1 cellular context compared by ENCODE assay signal in the genomic region with DNA sequence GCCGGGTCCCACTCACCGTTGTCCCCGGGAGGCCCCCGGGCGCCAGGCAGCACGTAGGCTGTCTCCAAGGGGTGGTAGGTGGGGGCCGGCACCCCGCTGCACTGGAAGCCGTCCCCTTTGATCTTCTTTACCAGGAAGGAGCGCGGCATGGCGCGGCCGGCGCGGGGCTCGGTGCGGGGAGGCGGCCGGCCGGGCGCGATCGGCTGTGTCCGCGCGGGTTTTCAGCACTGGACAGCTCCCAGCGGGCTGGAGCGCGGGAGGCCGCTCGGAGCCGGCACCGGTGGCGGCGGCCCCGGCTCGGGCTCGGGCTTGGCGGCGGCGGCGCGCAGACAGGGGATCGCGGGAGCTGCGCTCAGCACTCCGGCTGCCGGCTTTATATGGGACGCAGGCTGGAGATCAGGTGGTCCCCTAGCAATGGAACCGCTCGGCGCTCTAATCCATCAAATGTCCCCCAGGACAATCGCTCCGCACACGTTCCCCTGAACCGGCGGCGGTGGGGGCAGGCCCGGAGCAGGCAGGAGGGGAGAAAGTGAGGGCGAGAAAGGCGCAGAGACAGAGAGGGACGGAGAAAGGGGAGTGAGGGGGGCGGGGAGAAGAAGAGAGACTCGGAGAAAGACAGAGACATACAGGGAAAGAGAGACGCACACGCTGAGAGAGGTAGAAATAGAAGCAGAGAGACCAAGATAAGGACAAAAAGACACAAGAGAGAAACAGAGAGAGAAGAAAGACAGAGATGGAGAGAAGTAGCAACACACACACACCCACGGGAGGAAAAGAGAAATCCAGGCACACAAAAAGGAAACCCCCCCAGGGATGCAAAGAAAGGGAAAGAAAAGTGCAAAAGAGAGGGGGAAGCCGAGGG.
TF ChIP-seq lines count a peak whose summit lies in the region.

A gene (minus strand): TSS at position 350 of the 862 bp plus-strand sequence. CDS start 201 bp downstream, at position 149.

TF ChIP-seq in GM12878, 131 proteins besides CTCF, POLR2A, EP300 and RAD21 (continued from another document):
- TF ChIP-seq, protein P1, sequence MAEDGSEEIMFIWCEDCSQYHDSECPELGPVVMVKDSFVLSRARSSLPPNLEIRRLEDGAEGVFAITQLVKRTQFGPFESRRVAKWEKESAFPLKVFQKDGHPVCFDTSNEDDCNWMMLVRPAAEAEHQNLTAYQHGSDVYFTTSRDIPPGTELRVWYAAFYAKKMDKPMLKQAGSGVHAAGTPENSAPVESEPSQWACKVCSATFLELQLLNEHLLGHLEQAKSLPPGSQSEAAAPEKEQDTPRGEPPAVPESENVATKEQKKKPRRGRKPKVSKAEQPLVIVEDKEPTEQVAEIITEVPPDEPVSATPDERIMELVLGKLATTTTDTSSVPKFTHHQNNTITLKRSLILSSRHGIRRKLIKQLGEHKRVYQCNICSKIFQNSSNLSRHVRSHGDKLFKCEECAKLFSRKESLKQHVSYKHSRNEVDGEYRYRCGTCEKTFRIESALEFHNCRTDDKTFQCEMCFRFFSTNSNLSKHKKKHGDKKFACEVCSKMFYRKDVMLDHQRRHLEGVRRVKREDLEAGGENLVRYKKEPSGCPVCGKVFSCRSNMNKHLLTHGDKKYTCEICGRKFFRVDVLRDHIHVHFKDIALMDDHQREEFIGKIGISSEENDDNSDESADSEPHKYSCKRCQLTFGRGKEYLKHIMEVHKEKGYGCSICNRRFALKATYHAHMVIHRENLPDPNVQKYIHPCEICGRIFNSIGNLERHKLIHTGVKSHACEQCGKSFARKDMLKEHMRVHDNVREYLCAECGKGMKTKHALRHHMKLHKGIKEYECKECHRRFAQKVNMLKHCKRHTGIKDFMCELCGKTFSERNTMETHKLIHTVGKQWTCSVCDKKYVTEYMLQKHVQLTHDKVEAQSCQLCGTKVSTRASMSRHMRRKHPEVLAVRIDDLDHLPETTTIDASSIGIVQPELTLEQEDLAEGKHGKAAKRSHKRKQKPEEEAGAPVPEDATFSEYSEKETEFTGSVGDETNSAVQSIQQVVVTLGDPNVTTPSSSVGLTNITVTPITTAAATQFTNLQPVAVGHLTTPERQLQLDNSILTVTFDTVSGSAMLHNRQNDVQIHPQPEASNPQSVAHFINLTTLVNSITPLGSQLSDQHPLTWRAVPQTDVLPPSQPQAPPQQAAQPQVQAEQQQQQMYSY (CRISPR knock-in tag; IDR thresholded peaks at IDR 0.05) = no peak
- TF ChIP-seq STAT3 (IDR thresholded peaks at IDR 0.05; ENCODE audit: low read depth, low read length) (no peak), SUZ12 (IDR thresholded peaks at IDR 0.05; ENCODE audit: unreplicated experiment) (peak; percentile 51), YBX1 (IDR thresholded peaks at IDR 0.05) (no peak), RCOR1 (conservative IDR thresholded peaks at IDR 0.05; ENCODE audit: low read depth, low read length) (no peak), PAX8 (IDR thresholded peaks at IDR 0.05) (no peak), SIN3A (IDR thresholded peaks at IDR 0.05; ENCODE audit: low read depth, low read length) (no peak), HDGF (IDR thresholded peaks at IDR 0.05) (no peak), RB1 (IDR thresholded peaks at IDR 0.05; ENCODE audit: borderline replicate concordance) (peak; percentile 43; the same call in 1 of the 2 replicates)
- TF ChIP-seq, protein P2, sequence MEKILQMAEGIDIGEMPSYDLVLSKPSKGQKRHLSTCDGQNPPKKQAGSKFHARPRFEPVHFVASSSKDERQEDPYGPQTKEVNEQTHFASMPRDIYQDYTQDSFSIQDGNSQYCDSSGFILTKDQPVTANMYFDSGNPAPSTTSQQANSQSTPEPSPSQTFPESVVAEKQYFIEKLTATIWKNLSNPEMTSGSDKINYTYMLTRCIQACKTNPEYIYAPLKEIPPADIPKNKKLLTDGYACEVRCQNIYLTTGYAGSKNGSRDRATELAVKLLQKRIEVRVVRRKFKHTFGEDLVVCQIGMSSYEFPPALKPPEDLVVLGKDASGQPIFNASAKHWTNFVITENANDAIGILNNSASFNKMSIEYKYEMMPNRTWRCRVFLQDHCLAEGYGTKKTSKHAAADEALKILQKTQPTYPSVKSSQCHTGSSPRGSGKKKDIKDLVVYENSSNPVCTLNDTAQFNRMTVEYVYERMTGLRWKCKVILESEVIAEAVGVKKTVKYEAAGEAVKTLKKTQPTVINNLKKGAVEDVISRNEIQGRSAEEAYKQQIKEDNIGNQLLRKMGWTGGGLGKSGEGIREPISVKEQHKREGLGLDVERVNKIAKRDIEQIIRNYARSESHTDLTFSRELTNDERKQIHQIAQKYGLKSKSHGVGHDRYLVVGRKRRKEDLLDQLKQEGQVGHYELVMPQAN (conservative IDR thresholded peaks at IDR 0.05) = 0 out of 2 replicates have a peak, but pooled peaks have one; percentile 25
- TF ChIP-seq, protein P3, sequence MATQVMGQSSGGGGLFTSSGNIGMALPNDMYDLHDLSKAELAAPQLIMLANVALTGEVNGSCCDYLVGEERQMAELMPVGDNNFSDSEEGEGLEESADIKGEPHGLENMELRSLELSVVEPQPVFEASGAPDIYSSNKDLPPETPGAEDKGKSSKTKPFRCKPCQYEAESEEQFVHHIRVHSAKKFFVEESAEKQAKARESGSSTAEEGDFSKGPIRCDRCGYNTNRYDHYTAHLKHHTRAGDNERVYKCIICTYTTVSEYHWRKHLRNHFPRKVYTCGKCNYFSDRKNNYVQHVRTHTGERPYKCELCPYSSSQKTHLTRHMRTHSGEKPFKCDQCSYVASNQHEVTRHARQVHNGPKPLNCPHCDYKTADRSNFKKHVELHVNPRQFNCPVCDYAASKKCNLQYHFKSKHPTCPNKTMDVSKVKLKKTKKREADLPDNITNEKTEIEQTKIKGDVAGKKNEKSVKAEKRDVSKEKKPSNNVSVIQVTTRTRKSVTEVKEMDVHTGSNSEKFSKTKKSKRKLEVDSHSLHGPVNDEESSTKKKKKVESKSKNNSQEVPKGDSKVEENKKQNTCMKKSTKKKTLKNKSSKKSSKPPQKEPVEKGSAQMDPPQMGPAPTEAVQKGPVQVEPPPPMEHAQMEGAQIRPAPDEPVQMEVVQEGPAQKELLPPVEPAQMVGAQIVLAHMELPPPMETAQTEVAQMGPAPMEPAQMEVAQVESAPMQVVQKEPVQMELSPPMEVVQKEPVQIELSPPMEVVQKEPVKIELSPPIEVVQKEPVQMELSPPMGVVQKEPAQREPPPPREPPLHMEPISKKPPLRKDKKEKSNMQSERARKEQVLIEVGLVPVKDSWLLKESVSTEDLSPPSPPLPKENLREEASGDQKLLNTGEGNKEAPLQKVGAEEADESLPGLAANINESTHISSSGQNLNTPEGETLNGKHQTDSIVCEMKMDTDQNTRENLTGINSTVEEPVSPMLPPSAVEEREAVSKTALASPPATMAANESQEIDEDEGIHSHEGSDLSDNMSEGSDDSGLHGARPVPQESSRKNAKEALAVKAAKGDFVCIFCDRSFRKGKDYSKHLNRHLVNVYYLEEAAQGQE (IDR thresholded peaks at IDR 0.05; ENCODE audit: low read depth, low read length) = peak; percentile 88
